Comparison of ENCODE assay signal across 21 cellular contexts in genomic region chr11:122368796-122369195, GRCh38.
A peak's percentile ranks its signal among the peaks of the same experiment; 100 is the strongest.
DNase-seq lines count a peak whose midpoint lies in the region; ATAC-seq, FAIRE-seq and TF ChIP-seq lines count a peak whose summit lies in the region.
"Had no signal": no experiment of that assay in that cellular context is flagged by ENCODE, and none has a peak within 500 bp of the region (broad histone marks: within the 10 kb centered on the region; RNA-seq: fewer than 3 reads in every experiment).

No MANE protein-coding gene starts in this region.

- BruUV-seq in HepG2 (replicated peaks; lab: Mats Ljungman, UMichigan) = no TSS peak

- POLR2A ChIA-PET in HepG2 (lab: Yijun Ruan, JAX) = no interaction called here

- no peak for TF ChIP-seq RAD21 in HepG2 (CRISPR knock-in tag; IDR thresholded peaks at IDR 0.05)

- no peaks in the 10 kb centered on the region for H3K79me2 ChIP-seq in HepG2 (ENCODE audit: insufficient read depth, low read length)

- no peaks in the 10 kb centered on the region for H3K36me3 ChIP-seq in RWPE2 (ENCODE audit: low read depth)
- no peaks in the 10 kb centered on the region for H3K36me3 ChIP-seq in HepG2 (replicated peaks in 1 of 2; ENCODE audit: control insufficient read depth in 1 of 2, insufficient read depth in 2 of 2, low read length in 2 of 2)
- H3K36me3 ChIP-seq in thoracic aorta = no peaks in the 10 kb centered on the region
- no peaks in the 10 kb centered on the region for H3K36me3 ChIP-seq in aorta (ENCODE audit: control insufficient read depth in 1 of 2, insufficient read depth in 2 of 2, low read length in 1 of 2)
- H3K36me3 ChIP-seq: BLaER1 had no signal

- TF ChIP-seq CTCF in RWPE2 (IDR thresholded peaks at IDR 0.05; ENCODE audit: poor library complexity, severe bottlenecking) (no peak), HepG2 (CRISPR knock-in tag; IDR thresholded peaks at IDR 0.05) (no peak), thoracic aorta (IDR thresholded peaks at IDR 0.05) (no peak)

- H3K27ac ChIP-seq in RWPE2 (ENCODE audit: poor library complexity, severe bottlenecking) (peak overlapping the region; percentile 72), HepG2 (ENCODE audit: extremely low read length, insufficient read depth, low read length) (no peak overlapping the region), thoracic aorta (peak overlapping the region; percentile 75), aorta (ENCODE audit: low read depth in 1 of 2, low read length in 2 of 2) (peak overlapping the region; percentile 36 to 82)
- H3K27ac ChIP-seq: BLaER1, C4-2B had no signal

- H3K4me3 ChIP-seq in RWPE2 (ENCODE audit: severe bottlenecking) (no peak overlapping the region), HepG2 (replicated peaks in 1 of 3; ENCODE audit: insufficient read depth in 1 of 3, low read depth in 2 of 3, low read length in 3 of 3) (no peak overlapping the region), thoracic aorta (no peak overlapping the region), aorta (ENCODE audit: low read length in 2 of 2) (no peak overlapping the region)
- H3K4me3 ChIP-seq: BLaER1, GM12878 had no signal

- H3K9ac ChIP-seq in HepG2 (ENCODE audit: insufficient read depth, low read depth, low read length) = no peak overlapping the region
- H3K9ac ChIP-seq: BLaER1 had no signal

- no peak overlapping the region for H2AFZ ChIP-seq in HepG2 (ENCODE audit: low read length)

- CTCF ChIA-PET in HepG2 (lab: Yijun Ruan, JAX; ENCODE audit: low intra/inter-chr PET ratio, low total read pairs) = no interaction called here

- FAIRE-seq in HepG2 (lab: Jason Lieb, UNC) = no peak
- FAIRE-seq: GM12878, H1 had no signal

- DNase-seq in RWPE2 (ENCODE audit: low spot score) = no peak
- no peak for DNase-seq in HepG2 (ENCODE audit: low spot score)
- DNase-seq in thoracic aorta (ENCODE audit: low spot score) = no peak
- DNase-seq in aorta = no peak
- no peak for DNase-seq in NCI-H748 treated with DMSO at 0.1 percent for 48 hours (lab: John Stamatoyannopoulos, UW)
- DNase-seq: Caco-2; CD4-positive, CD25-positive, alpha-beta regulatory T cell; CD8-positive, alpha-beta T cell; DMS153; DMS79; EL; GDM1; GM23248; H7; HCEC 1CT had no signal

- no peaks in the 10 kb centered on the region for H4K20me1 ChIP-seq in HepG2 (ENCODE audit: insufficient read depth, low read length)
- H4K20me1 ChIP-seq: BLaER1 had no signal

- H3K4me2 ChIP-seq in HepG2 (ENCODE audit: low read depth, low read length) = no peak overlapping the region
- H3K4me2 ChIP-seq: BLaER1 had no signal

- in situ Hi-C loops in HepG2 (cut with HindIII; ENCODE audit: extremely low pct_ligation_motif_present, low pct_unique_long_range_greater_than_20kb) = no loop called here

- H3K9me3 ChIP-seq in RWPE2 (ENCODE audit: severe bottlenecking) (no peaks in the 10 kb centered on the region), HepG2 (ENCODE audit: low read length) (no peaks in the 10 kb centered on the region), thoracic aorta (no peaks in the 10 kb centered on the region), aorta (ENCODE audit: control insufficient read depth, low read length) (no peaks in the 10 kb centered on the region)
- H3K9me3 ChIP-seq: BLaER1, Caco-2 had no signal

- 100% methylated on average over 4 of the region's 4 CpGs for WGBS in HepG2 (ENCODE audit: low lambda C conversion rate)
- 94 to 98% methylated on average over 4 of the region's 4 CpGs for WGBS in aorta, 2 donors

- ATAC-seq in RWPE2 (ENCODE audit: low read depth) (no peak), HepG2 (no peak), thoracic aorta (ENCODE audit: insufficient number of reproducible peaks, low FRiP score, low read depth) (no peak), aorta (ENCODE audit: low FRiP score) (no peak), HG03342 (IDR thresholded peaks at IDR 0.05; ENCODE audit: unreplicated experiment) (no peak), HG02588 (IDR thresholded peaks at IDR 0.05; ENCODE audit: unreplicated experiment) (no peak)
- ATAC-seq: CD8-positive, alpha-beta T cell; GM12878 had no signal

- H3K4me1 ChIP-seq in RWPE2 (ENCODE audit: insufficient read depth, poor library complexity, severe bottlenecking) = peaks cover 31% of the 10 kb centered on the region
- H3K4me1 ChIP-seq in HepG2 (ENCODE audit: insufficient read depth, low read length) = peaks cover 18% of the 10 kb centered on the region
- peaks cover 9 to 23% of the 10 kb centered on the region in 2 donors for H3K4me1 ChIP-seq in thoracic aorta (ENCODE audit: control insufficient read depth in 1 of 2, low read depth in 2 of 2)
- H3K4me1 ChIP-seq in aorta (ENCODE audit: control insufficient read depth in 1 of 2, insufficient read depth in 2 of 2, low read length in 2 of 2) = peaks cover 3 to 8% of the 10 kb centered on the region in 2 donors
- H3K4me1 ChIP-seq: BLaER1 had no signal

- intact Hi-C loops in HepG2 (cut with micrococcal nuclease; ENCODE audit: unreplicated experiment) (loop anchor here (1.0 to 10.0 kb wide), 3 partner anchors 74 to 713 kb away; no protein-coding TSS in a partner anchor), aorta (cut with DNase I) (loop anchor here in 1 of 2 donors (5.0 kb wide), 4 partner anchors 61 to 151 kb away; no protein-coding TSS in a partner anchor)

- H3K27me3 ChIP-seq in RWPE2 (ENCODE audit: insufficient read depth, poor library complexity, severe bottlenecking) (no peaks in the 10 kb centered on the region), HepG2 (ENCODE audit: control insufficient read depth in 1 of 2, insufficient read depth in 2 of 2, low read length in 2 of 2) (no peaks in the 10 kb centered on the region), thoracic aorta (replicated peaks; ENCODE audit: insufficient read depth) (no peaks in the 10 kb centered on the region), aorta (ENCODE audit: control insufficient read depth in 1 of 2, insufficient read depth in 2 of 2, low read length in 1 of 2) (no peaks in the 10 kb centered on the region)
- H3K27me3 ChIP-seq: BLaER1 had no signal

- TF ChIP-seq POLR2A in HepG2 (IDR thresholded peaks at IDR 0.05; ENCODE audit: insufficient read depth in 1 of 2, low read depth in 2 of 2, low read length in 2 of 2) = no peak

- TF ChIP-seq EP300 in HepG2 (IDR thresholded peaks at IDR 0.05; ENCODE audit: low read depth in 2 of 2, low read length in 2 of 2) (no peak), HepG2 (CRISPR knock-in tag; IDR thresholded peaks at IDR 0.05; ENCODE audit: borderline replicate concordance) (no peak)

TF ChIP-seq in HepG2, 621 proteins besides CTCF, POLR2A, EP300 and RAD21:
- TF ChIP-seq ZNF598 (CRISPR knock-in tag; IDR thresholded peaks at IDR 0.05; ENCODE audit: borderline replicate concordance) (no peak), ZNF446 (CRISPR knock-in tag; IDR thresholded peaks at IDR 0.05) (no peak), NAIF1 (CRISPR knock-in tag; IDR thresholded peaks at IDR 0.05; ENCODE audit: borderline replicate concordance) (no peak), ZEB1 (IDR thresholded peaks at IDR 0.05; ENCODE audit: insufficient replicate concordance, low read depth) (no peak), MTA3 (CRISPR knock-in tag; IDR thresholded peaks at IDR 0.05) (no peak), ATF7 (IDR thresholded peaks at IDR 0.05) (peak; percentile 85), ATF7 (CRISPR knock-in tag; IDR thresholded peaks at IDR 0.05) (no peak), RAD51 (IDR thresholded peaks at IDR 0.05; ENCODE audit: borderline replicate concordance) (no peak), ZNF512B (CRISPR knock-in tag; IDR thresholded peaks at IDR 0.05; ENCODE audit: borderline replicate concordance) (no peak), CREB1 (IDR thresholded peaks at IDR 0.05) (peak; percentile 90), CREB1 (CRISPR knock-in tag; IDR thresholded peaks at IDR 0.05) (no peak)
